1 cellular context compared by ENCODE assay signal in genomic region chr5:109898547-109899544, GRCh38.
TF ChIP-seq lines count a peak whose summit lies in the region.

No MANE protein-coding gene starts in this region.

TF ChIP-seq in H1, 55 proteins besides CTCF, POLR2A, EP300 and RAD21 (continued from another document):
- TF ChIP-seq CHD7 (IDR thresholded peaks at IDR 0.05; ENCODE audit: insufficient replicate concordance, low read length) (no peak), YY1 (IDR thresholded peaks at IDR 0.05; ENCODE audit: low read depth, low read length) (no peak), MAFK (IDR thresholded peaks at IDR 0.05; ENCODE audit: low read depth, low read length) (no peak), EZH2 (IDR thresholded peaks at IDR 0.05; ENCODE audit: low read depth, low read length, severe bottlenecking) (no peak), ATF3 (IDR thresholded peaks at IDR 0.05; ENCODE audit: insufficient read depth, low read depth, low read length) (no peak), BACH1 (IDR thresholded peaks at IDR 0.05; ENCODE audit: low read length) (no peak), SIN3A (conservative IDR thresholded peaks at IDR 0.05 in 1 of 2, IDR thresholded peaks at IDR 0.05 in 1 of 2; ENCODE audit: low read depth in 1 of 2, low read length in 2 of 2) (no peak), CBX5 (IDR thresholded peaks at IDR 0.05; ENCODE audit: low read depth, low read length) (no peak), RNF2 (IDR thresholded peaks at IDR 0.05; ENCODE audit: borderline replicate concordance, low read depth, low read length, missing control alignments, poor library complexity, severe bottlenecking) (no peak), FOSL1 (IDR thresholded peaks at IDR 0.05; ENCODE audit: insufficient read depth, low read depth, low read length) (no peak), CHD1 (IDR thresholded peaks at IDR 0.05; ENCODE audit: low read depth, low read length) (no peak), EGR1 (IDR thresholded peaks at IDR 0.05; ENCODE audit: borderline replicate concordance, low read depth, low read length) (no peak)
